Comparison of ENCODE assay signal across 10 cellular contexts in genomic region chr16:85583491-85584181, GRCh38. TPM values are rescaled to one million over a fixed set of nuclear protein-coding genes. Genes with fewer than 3 reads are reported as not detected.
DNase-seq lines count a peak whose midpoint lies in the region; ATAC-seq and TF ChIP-seq lines count a peak whose summit lies in the region.
"Had no signal": no experiment of that assay in that cellular context is flagged by ENCODE, and none has a peak within 500 bp of the region (broad histone marks: within the 10 kb centered on the region; RNA-seq: fewer than 3 reads in every experiment).

No MANE protein-coding gene starts in this region.

- 39% methylated on average over 21 of the region's 22 CpGs for WGBS in smooth muscle cell (ENCODE audit: low lambda C conversion rate)

- peaks cover 67% of the 10 kb centered on the region for H3K79me2 ChIP-seq in smooth muscle cell (ENCODE audit: low read depth)

- H3K9ac ChIP-seq in smooth muscle cell (ENCODE audit: low read depth), result peak overlapping the region; percentile 69

- H3K9me3 ChIP-seq in SJSA1 (replicated peaks) (no peaks in the 10 kb centered on the region), smooth muscle cell (replicated peaks; ENCODE audit: low read depth) (no peaks in the 10 kb centered on the region), breast epithelium (no peaks in the 10 kb centered on the region)

- peak overlapping the region; percentile 13; the same call in 1 of the 2 replicates for H3K27ac ChIP-seq in SJSA1
- peak overlapping the region; percentile 81 for H3K27ac ChIP-seq in smooth muscle cell (ENCODE audit: low read depth)
- H3K27ac ChIP-seq in breast epithelium, result no peak overlapping the region
- H3K27ac ChIP-seq: VCaP had no signal

- H2AFZ ChIP-seq in smooth muscle cell (ENCODE audit: low read depth), result no peak overlapping the region

- DNase-seq in HFF-Myc (ENCODE audit: extremely low read depth, low read depth) (no peak), SJSA1 (ENCODE audit: low read depth in 1 of 2, low spot score in 2 of 2) (peak in 1 of 2 experiments; percentile 36), foreskin fibroblast (peak; percentile 89 to 91), smooth muscle cell (lab: John Stamatoyannopoulos, UW; ENCODE audit: unreplicated experiment) (peak; percentile 46), NCI-H1694 (lab: John Stamatoyannopoulos, UW) (no peak), breast epithelium (ENCODE audit: low spot score in 2 of 2) (no peak), omental fat pad (ENCODE audit: low spot score) (no peak)
- DNase-seq: NCI-H1105 treated with DMSO at 0.1 percent for 48 hours had no signal

- TF ChIP-seq POLR2A in breast epithelium (IDR thresholded peaks at IDR 0.05), result no peak

- H3K36me3 ChIP-seq in SJSA1, result no peaks in the 10 kb centered on the region
- H3K36me3 ChIP-seq in smooth muscle cell (ENCODE audit: low read depth), result no peaks in the 10 kb centered on the region
- no peaks in the 10 kb centered on the region for H3K36me3 ChIP-seq in breast epithelium

- H3K4me1 ChIP-seq in SJSA1 (replicated peaks) (peaks cover 13% of the 10 kb centered on the region), smooth muscle cell (ENCODE audit: low read depth) (peaks cover 65% of the 10 kb centered on the region), breast epithelium (peaks cover 0 to 8% of the 10 kb centered on the region in 2 donors)

- no peaks in the 10 kb centered on the region for H3K27me3 ChIP-seq in SJSA1 (replicated peaks)
- H3K27me3 ChIP-seq in smooth muscle cell (ENCODE audit: low read depth), result no peaks in the 10 kb centered on the region
- no peaks in the 10 kb centered on the region for H3K27me3 ChIP-seq in breast epithelium

- peak overlapping the region; percentile 27 for H3K4me3 ChIP-seq in HFF-Myc (replicated peaks; ENCODE audit: low read depth, low read length)
- no peak overlapping the region for H3K4me3 ChIP-seq in SJSA1
- H3K4me3 ChIP-seq in foreskin fibroblast (ENCODE audit: low read depth in 1 of 2, low read length in 2 of 2), result peak overlapping the region; percentile 32 to 40
- H3K4me3 ChIP-seq in smooth muscle cell, result no peak overlapping the region
- no peak overlapping the region for H3K4me3 ChIP-seq in breast epithelium

- ATAC-seq in GM21360 (IDR thresholded peaks at IDR 0.05; ENCODE audit: unreplicated experiment) (no peak), omental fat pad (ENCODE audit: low FRiP score) (no peak)

- intact Hi-C loops in breast epithelium (cut with DNase I; ENCODE audit: low total_unique reads), result no loop called here

- H3K4me2 ChIP-seq in smooth muscle cell, result peak overlapping the region; percentile 54

- TF ChIP-seq CTCF in HFF-Myc (IDR thresholded peaks at IDR 0.05; ENCODE audit: low read depth, low read length, missing control alignments) (no peak), foreskin fibroblast (IDR thresholded peaks at IDR 0.05; ENCODE audit: low read depth, low read length) (no peak), smooth muscle cell (IDR thresholded peaks at IDR 0.05; ENCODE audit: borderline replicate concordance, insufficient read depth, poor library complexity, severe bottlenecking) (no peak), breast epithelium (IDR thresholded peaks at IDR 0.05) (no peak), omental fat pad (IDR thresholded peaks at IDR 0.05) (no peak)

- H3F3A ChIP-seq in smooth muscle cell (ENCODE audit: low read depth), result no peaks in the 10 kb centered on the region

- H4K20me1 ChIP-seq in smooth muscle cell (ENCODE audit: low read depth), result peaks cover 94% of the 10 kb centered on the region

RNA-seq across cellular contexts. Expression of gene GSE1, which starts 29.5 kb away (rescaled TPM):
- total RNA-seq in SJSA1 (2014; rRNA removed; shearing (Covaris generic)), result 11.9 and 42.7 TPM in 2 replicates
- 21.4 and 27.7 TPM in 2 replicates for total RNA-seq in smooth muscle cell
- 13.6 and 17.1 TPM in 2 replicates for polyA plus RNA-seq in smooth muscle cell
- total RNA-seq in breast epithelium, result 100 to 1,000 TPM in 1 of 3 donors, 10 to 100 TPM in 2; 52.3 to 105 (median 60.7) TPM
- total RNA-seq in omental fat pad, result 100 to 1,000 TPM in 2 of 4 donors, 10 to 100 TPM in 2; 50.9 to 181 (median 90.9) TPM

Comparison
In these comparisons a context has a peak if more than half of its experiments do, and no peak if none do; other contexts are left out.
1. DNase-seq: peak in foreskin fibroblast (2 of 2) and smooth muscle cell (single experiment); none in HFF-Myc (single experiment), NCI-H1694 (single experiment), breast epithelium (0 of 2) and omental fat pad (single experiment).
2. H3K4me3 ChIP-seq: peak in HFF-Myc (single experiment) and foreskin fibroblast (2 of 2); none in SJSA1 (single experiment), smooth muscle cell (single experiment) and breast epithelium (0 of 3).
3. H3K27ac ChIP-seq: peak in SJSA1 (single experiment) and smooth muscle cell (single experiment); none in breast epithelium (0 of 2).